Comparison of ENCODE assay signal across 1 cellular context in the genomic region with DNA sequence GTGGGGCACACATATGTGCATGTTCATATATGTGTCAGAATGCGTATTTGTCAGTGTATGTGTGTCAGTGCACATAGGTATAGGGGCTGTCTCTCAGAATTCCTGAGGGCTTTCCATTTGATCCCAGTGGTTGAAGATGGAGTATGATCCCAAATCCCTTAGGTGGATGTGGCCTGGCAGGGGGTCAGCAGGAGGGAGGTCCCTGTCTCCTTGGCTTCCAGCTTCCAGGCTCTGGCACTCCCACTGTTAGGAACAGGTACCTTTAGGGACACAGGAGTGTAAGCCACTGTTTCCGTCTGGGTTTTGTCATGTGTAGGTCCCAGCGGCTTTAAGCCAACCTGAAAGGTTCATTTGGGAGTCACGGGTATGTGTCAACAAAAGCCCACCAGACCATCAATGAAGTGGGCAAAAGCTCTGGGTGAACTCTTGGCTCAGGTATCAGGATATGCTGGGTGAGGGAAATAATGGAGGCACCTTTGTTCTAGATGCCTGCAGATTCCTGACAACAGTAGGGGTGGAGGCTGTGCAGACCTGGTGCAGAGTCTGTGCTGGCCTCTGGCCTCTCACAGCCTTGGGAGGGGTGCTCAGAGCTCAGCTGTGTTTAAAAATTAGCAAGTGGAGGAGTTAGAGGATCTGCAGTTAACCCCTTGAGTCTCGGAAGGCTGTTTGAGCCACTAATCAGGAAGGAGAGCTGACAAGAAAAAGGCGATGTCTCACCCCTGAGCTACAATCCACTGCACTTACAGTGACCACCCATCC.
TF ChIP-seq lines count a peak whose summit lies in the region.

No MANE protein-coding gene starts in this region.

TF ChIP-seq in GM23338, 12 proteins besides CTCF, POLR2A, EP300 and RAD21 (continued from another document):
- TF ChIP-seq, protein P1, sequence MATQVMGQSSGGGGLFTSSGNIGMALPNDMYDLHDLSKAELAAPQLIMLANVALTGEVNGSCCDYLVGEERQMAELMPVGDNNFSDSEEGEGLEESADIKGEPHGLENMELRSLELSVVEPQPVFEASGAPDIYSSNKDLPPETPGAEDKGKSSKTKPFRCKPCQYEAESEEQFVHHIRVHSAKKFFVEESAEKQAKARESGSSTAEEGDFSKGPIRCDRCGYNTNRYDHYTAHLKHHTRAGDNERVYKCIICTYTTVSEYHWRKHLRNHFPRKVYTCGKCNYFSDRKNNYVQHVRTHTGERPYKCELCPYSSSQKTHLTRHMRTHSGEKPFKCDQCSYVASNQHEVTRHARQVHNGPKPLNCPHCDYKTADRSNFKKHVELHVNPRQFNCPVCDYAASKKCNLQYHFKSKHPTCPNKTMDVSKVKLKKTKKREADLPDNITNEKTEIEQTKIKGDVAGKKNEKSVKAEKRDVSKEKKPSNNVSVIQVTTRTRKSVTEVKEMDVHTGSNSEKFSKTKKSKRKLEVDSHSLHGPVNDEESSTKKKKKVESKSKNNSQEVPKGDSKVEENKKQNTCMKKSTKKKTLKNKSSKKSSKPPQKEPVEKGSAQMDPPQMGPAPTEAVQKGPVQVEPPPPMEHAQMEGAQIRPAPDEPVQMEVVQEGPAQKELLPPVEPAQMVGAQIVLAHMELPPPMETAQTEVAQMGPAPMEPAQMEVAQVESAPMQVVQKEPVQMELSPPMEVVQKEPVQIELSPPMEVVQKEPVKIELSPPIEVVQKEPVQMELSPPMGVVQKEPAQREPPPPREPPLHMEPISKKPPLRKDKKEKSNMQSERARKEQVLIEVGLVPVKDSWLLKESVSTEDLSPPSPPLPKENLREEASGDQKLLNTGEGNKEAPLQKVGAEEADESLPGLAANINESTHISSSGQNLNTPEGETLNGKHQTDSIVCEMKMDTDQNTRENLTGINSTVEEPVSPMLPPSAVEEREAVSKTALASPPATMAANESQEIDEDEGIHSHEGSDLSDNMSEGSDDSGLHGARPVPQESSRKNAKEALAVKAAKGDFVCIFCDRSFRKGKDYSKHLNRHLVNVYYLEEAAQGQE (IDR thresholded peaks at IDR 0.05; ENCODE audit: unreplicated experiment): no peak
- TF ChIP-seq, protein P2, sequence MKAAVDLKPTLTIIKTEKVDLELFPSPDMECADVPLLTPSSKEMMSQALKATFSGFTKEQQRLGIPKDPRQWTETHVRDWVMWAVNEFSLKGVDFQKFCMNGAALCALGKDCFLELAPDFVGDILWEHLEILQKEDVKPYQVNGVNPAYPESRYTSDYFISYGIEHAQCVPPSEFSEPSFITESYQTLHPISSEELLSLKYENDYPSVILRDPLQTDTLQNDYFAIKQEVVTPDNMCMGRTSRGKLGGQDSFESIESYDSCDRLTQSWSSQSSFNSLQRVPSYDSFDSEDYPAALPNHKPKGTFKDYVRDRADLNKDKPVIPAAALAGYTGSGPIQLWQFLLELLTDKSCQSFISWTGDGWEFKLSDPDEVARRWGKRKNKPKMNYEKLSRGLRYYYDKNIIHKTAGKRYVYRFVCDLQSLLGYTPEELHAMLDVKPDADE (IDR thresholded peaks at IDR 0.05): no peak
- TF ChIP-seq EZH2phosphoT487 (IDR thresholded peaks at IDR 0.05; ENCODE audit: unreplicated experiment) (no peak), EZH2 (IDR thresholded peaks at IDR 0.05; ENCODE audit: low read depth, unreplicated experiment) (no peak), ZNF114 (CRISPR knock-in tag; IDR thresholded peaks at IDR 0.05) (no peak), POLR2AphosphoS5 (IDR thresholded peaks at IDR 0.05; ENCODE audit: low read depth) (no peak), STAT1 (IDR thresholded peaks at IDR 0.05; ENCODE audit: unreplicated experiment) (no peak)
- TF ChIP-seq, protein P3, sequence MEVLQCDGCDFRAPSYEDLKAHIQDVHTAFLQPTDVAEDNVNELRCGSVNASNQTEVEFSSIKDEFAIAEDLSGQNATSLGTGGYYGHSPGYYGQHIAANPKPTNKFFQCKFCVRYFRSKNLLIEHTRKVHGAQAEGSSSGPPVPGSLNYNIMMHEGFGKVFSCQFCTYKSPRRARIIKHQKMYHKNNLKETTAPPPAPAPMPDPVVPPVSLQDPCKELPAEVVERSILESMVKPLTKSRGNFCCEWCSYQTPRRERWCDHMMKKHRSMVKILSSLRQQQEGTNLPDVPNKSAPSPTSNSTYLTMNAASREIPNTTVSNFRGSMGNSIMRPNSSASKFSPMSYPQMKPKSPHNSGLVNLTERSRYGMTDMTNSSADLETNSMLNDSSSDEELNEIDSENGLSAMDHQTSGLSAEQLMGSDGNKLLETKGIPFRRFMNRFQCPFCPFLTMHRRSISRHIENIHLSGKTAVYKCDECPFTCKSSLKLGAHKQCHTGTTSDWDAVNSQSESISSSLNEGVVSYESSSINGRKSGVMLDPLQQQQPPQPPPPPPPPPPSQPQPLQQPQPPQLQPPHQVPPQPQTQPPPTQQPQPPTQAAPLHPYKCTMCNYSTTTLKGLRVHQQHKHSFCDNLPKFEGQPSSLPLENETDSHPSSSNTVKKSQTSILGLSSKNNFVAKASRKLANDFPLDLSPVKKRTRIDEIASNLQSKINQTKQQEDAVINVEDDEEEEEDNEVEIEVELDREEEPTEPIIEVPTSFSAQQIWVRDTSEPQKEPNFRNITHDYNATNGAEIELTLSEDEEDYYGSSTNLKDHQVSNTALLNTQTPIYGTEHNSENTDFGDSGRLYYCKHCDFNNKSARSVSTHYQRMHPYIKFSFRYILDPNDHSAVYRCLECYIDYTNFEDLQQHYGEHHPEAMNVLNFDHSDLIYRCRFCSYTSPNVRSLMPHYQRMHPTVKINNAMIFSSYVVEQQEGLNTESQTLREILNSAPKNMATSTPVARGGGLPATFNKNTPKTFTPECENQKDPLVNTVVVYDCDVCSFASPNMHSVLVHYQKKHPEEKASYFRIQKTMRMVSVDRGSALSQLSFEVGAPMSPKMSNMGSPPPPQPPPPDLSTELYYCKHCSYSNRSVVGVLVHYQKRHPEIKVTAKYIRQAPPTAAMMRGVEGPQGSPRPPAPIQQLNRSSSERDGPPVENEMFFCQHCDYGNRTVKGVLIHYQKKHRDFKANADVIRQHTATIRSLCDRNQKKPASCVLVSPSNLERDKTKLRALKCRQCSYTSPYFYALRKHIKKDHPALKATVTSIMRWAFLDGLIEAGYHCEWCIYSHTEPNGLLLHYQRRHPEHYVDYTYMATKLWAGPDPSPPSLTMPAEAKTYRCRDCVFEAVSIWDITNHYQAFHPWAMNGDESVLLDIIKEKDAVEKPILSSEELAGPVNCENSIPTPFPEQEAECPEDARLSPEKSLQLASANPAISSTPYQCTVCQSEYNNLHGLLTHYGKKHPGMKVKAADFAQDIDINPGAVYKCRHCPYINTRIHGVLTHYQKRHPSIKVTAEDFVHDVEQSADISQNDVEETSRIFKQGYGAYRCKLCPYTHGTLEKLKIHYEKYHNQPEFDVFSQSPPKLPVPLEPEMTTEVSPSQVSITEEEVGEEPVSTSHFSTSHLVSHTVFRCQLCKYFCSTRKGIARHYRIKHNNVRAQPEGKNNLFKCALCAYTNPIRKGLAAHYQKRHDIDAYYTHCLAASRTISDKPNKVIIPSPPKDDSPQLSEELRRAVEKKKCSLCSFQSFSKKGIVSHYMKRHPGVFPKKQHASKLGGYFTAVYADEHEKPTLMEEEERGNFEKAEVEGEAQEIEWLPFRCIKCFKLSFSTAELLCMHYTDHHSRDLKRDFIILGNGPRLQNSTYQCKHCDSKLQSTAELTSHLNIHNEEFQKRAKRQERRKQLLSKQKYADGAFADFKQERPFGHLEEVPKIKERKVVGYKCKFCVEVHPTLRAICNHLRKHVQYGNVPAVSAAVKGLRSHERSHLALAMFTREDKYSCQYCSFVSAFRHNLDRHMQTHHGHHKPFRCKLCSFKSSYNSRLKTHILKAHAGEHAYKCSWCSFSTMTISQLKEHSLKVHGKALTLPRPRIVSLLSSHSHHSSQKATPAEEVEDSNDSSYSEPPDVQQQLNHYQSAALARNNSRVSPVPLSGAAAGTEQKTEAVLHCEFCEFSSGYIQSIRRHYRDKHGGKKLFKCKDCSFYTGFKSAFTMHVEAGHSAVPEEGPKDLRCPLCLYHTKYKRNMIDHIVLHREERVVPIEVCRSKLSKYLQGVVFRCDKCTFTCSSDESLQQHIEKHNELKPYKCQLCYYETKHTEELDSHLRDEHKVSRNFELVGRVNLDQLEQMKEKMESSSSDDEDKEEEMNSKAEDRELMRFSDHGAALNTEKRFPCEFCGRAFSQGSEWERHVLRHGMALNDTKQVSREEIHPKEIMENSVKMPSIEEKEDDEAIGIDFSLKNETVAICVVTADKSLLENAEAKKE (CRISPR knock-in tag; IDR thresholded peaks at IDR 0.05): no peak
TF ChIP-seq in GM23338: peak in this region for 0.
